In the genomic region with DNA sequence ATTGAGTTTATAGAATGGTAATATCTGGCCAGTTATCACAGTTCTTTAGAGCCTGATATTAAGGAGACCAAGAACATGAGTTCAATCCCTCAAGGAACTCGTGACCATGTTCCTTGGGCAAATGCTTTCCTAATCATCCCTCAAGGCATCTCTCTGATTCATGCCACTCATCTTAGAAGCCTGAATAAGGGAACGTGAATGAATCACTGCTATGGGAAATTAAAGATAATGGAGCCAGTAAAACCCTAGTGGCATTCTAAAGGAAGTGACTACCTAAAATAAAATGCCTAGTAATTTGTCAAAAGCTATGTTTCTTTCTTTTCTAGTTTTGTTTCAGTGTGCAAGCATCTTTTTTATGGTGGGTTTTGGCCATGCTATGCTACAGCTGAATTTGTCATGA, we compare ENCODE assay signal across 1 cellular context.
TF ChIP-seq lines count a peak whose summit lies in the region.

No MANE protein-coding gene starts in this region.

TF ChIP-seq in GM23338, 12 proteins besides CTCF, POLR2A, EP300 and RAD21 (continued from another document):
- TF ChIP-seq, protein P1, sequence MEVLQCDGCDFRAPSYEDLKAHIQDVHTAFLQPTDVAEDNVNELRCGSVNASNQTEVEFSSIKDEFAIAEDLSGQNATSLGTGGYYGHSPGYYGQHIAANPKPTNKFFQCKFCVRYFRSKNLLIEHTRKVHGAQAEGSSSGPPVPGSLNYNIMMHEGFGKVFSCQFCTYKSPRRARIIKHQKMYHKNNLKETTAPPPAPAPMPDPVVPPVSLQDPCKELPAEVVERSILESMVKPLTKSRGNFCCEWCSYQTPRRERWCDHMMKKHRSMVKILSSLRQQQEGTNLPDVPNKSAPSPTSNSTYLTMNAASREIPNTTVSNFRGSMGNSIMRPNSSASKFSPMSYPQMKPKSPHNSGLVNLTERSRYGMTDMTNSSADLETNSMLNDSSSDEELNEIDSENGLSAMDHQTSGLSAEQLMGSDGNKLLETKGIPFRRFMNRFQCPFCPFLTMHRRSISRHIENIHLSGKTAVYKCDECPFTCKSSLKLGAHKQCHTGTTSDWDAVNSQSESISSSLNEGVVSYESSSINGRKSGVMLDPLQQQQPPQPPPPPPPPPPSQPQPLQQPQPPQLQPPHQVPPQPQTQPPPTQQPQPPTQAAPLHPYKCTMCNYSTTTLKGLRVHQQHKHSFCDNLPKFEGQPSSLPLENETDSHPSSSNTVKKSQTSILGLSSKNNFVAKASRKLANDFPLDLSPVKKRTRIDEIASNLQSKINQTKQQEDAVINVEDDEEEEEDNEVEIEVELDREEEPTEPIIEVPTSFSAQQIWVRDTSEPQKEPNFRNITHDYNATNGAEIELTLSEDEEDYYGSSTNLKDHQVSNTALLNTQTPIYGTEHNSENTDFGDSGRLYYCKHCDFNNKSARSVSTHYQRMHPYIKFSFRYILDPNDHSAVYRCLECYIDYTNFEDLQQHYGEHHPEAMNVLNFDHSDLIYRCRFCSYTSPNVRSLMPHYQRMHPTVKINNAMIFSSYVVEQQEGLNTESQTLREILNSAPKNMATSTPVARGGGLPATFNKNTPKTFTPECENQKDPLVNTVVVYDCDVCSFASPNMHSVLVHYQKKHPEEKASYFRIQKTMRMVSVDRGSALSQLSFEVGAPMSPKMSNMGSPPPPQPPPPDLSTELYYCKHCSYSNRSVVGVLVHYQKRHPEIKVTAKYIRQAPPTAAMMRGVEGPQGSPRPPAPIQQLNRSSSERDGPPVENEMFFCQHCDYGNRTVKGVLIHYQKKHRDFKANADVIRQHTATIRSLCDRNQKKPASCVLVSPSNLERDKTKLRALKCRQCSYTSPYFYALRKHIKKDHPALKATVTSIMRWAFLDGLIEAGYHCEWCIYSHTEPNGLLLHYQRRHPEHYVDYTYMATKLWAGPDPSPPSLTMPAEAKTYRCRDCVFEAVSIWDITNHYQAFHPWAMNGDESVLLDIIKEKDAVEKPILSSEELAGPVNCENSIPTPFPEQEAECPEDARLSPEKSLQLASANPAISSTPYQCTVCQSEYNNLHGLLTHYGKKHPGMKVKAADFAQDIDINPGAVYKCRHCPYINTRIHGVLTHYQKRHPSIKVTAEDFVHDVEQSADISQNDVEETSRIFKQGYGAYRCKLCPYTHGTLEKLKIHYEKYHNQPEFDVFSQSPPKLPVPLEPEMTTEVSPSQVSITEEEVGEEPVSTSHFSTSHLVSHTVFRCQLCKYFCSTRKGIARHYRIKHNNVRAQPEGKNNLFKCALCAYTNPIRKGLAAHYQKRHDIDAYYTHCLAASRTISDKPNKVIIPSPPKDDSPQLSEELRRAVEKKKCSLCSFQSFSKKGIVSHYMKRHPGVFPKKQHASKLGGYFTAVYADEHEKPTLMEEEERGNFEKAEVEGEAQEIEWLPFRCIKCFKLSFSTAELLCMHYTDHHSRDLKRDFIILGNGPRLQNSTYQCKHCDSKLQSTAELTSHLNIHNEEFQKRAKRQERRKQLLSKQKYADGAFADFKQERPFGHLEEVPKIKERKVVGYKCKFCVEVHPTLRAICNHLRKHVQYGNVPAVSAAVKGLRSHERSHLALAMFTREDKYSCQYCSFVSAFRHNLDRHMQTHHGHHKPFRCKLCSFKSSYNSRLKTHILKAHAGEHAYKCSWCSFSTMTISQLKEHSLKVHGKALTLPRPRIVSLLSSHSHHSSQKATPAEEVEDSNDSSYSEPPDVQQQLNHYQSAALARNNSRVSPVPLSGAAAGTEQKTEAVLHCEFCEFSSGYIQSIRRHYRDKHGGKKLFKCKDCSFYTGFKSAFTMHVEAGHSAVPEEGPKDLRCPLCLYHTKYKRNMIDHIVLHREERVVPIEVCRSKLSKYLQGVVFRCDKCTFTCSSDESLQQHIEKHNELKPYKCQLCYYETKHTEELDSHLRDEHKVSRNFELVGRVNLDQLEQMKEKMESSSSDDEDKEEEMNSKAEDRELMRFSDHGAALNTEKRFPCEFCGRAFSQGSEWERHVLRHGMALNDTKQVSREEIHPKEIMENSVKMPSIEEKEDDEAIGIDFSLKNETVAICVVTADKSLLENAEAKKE (CRISPR knock-in tag; IDR thresholded peaks at IDR 0.05) = no peak
- TF ChIP-seq EZH2 (IDR thresholded peaks at IDR 0.05; ENCODE audit: low read depth, unreplicated experiment) = no peak
- no peak for TF ChIP-seq JUNB (IDR thresholded peaks at IDR 0.05; ENCODE audit: unreplicated experiment)
- TF ChIP-seq CREB1 (CRISPR knock-in tag; IDR thresholded peaks at IDR 0.05; ENCODE audit: low read depth) = no peak
- TF ChIP-seq, protein P2, sequence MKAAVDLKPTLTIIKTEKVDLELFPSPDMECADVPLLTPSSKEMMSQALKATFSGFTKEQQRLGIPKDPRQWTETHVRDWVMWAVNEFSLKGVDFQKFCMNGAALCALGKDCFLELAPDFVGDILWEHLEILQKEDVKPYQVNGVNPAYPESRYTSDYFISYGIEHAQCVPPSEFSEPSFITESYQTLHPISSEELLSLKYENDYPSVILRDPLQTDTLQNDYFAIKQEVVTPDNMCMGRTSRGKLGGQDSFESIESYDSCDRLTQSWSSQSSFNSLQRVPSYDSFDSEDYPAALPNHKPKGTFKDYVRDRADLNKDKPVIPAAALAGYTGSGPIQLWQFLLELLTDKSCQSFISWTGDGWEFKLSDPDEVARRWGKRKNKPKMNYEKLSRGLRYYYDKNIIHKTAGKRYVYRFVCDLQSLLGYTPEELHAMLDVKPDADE (IDR thresholded peaks at IDR 0.05) = no peak
- TF ChIP-seq ZNF331 (CRISPR knock-in tag; IDR thresholded peaks at IDR 0.05; ENCODE audit: low read depth) = no peak
- TF ChIP-seq POLR2AphosphoS5 (IDR thresholded peaks at IDR 0.05; ENCODE audit: low read depth) = no peak
TF ChIP-seq in GM23338: peak in this region for 0.
